ENCODE assay signal across 8 cellular contexts in genomic region chr17:81977211-81978091, GRCh38. TPM values are rescaled to one million over a fixed set of nuclear protein-coding genes. Genes with fewer than 3 reads are reported as not detected.
DNase-seq lines count a peak whose midpoint lies in the region; TF ChIP-seq lines count a peak whose summit lies in the region.

Gene ASPSCR1 (plus strand): TSS chr17:81977629. CDS start chr17:81977647, 18 bp downstream.

- H2AFZ ChIP-seq in OCI-LY1 (ENCODE audit: low read length): peak within 1 kb of the TSS; percentile 39; the same call in 1 of the 2 replicates

- H3K27me3 ChIP-seq in OCI-LY1 (ENCODE audit: insufficient read depth, low read length) (no peaks in the 10 kb centered on the region; the same call in 1 of the 2 replicates), mononuclear cell (ENCODE audit: insufficient read depth, low read length) (no peaks in the 10 kb centered on the region)

- no peaks in the 10 kb centered on the region; the same call in 1 of the 2 replicates for H3K9me3 ChIP-seq in OCI-LY1 (ENCODE audit: low read length)
- H3K9me3 ChIP-seq in mononuclear cell (ENCODE audit: low read depth, low read length): no peaks in the 10 kb centered on the region

- peaks cover 8% of the 10 kb centered on the region; the same call in 1 of the 2 replicates for H3K36me3 ChIP-seq in OCI-LY1 (ENCODE audit: insufficient read depth, low read length)

- peak within 1 kb of the TSS; percentile 22 for H3K27ac ChIP-seq in OCI-LY1 (ENCODE audit: low read depth, low read length, poor library complexity, severe bottlenecking)

- H3K79me2 ChIP-seq in OCI-LY1 (ENCODE audit: insufficient read depth, low read length): no peaks in the 10 kb centered on the region

- H3K4me1 ChIP-seq in OCI-LY1 (ENCODE audit: insufficient read depth, low read length, severe bottlenecking) (peaks cover 17% of the 10 kb centered on the region), mononuclear cell (ENCODE audit: insufficient read depth, low read length) (peaks cover 40% of the 10 kb centered on the region)

- H3K4me2 ChIP-seq in OCI-LY1 (ENCODE audit: low read length): peak within 1 kb of the TSS; percentile 71

- DNase-seq in COLO829 (ENCODE audit: low spot score): peak; percentile 83
- peak; percentile 98 for DNase-seq in GM20000 (ENCODE audit: low spot score)
- DNase-seq in HT-29 (ENCODE audit: low spot score): peak; percentile 92
- peak; percentile 98 for DNase-seq in activated CD8-positive, alpha-beta memory T cell treated with anti-CD3 and anti-CD28 coated beads, Interleukin-2, amount 50 U/mL, for 48 hours
- peak; percentile 72 for DNase-seq in epidermal melanocyte (ENCODE audit: insufficient read length, low spot score)
- peak; percentile 81 to 87 for DNase-seq in stimulated activated CD8-positive, alpha-beta memory T cell treated with anti-CD3 and anti-CD28 coated beads, Interleukin-2, amount 100 ng/mL, for 1 hour (ENCODE audit: low read depth in 2 of 2)

- H3K4me3 ChIP-seq in OCI-LY1 (ENCODE audit: low read depth, low read length, poor library complexity, severe bottlenecking) (peak within 1 kb of the TSS; percentile 97), mononuclear cell (ENCODE audit: low read length) (peak within 1 kb of the TSS; percentile 67)

- H3F3A ChIP-seq in OCI-LY1 (ENCODE audit: insufficient read depth, low read length): no peaks in the 10 kb centered on the region

- H3K9me2 ChIP-seq in OCI-LY1 (ENCODE audit: low read depth, low read length): no peaks in the 10 kb centered on the region

- no peak for TF ChIP-seq CTCF in GM20000 (IDR thresholded peaks at IDR 0.05; ENCODE audit: extremely low read depth, missing control alignments)
- TF ChIP-seq CTCF in OCI-LY1 (IDR thresholded peaks at IDR 0.05; ENCODE audit: low read length): no peak

- no peaks in the 10 kb centered on the region for H4K20me1 ChIP-seq in OCI-LY1 (ENCODE audit: insufficient read depth, low read length)

- peak within 1 kb of the TSS; percentile 93 for H3K9ac ChIP-seq in OCI-LY1 (ENCODE audit: low read length)

RNA-seq across cellular contexts. Expression of gene ASPSCR1, which starts in this region (rescaled TPM):
- 66.6 and 85.0 TPM in 2 replicates for total RNA-seq in HT-29 (2014; rRNA removed; shearing (Covaris generic))
- 10.3 TPM for total RNA-seq in mononuclear cell

Comparison
In these comparisons a context has a peak if more than half of its experiments do, and no peak if none do; other contexts are left out.
1. Peak in every context shown above with its lines: DNase-seq, H3K4me3 ChIP-seq and H3K27ac ChIP-seq.